In genomic region chr10:13717936-13718772, GRCh38 we compare ENCODE assay signal across 8 cellular contexts.
A peak's percentile ranks its signal among the peaks of the same experiment; 100 is the strongest.
DNase-seq lines count a peak whose midpoint lies in the region; ATAC-seq and TF ChIP-seq lines count a peak whose summit lies in the region.

No MANE protein-coding gene starts in this region.

- ATAC-seq in CD8-positive, alpha-beta T cell = peak; percentile 58
- peak; percentile 48 for ATAC-seq in HG02678 (IDR thresholded peaks at IDR 0.05; ENCODE audit: unreplicated experiment)
- peak; percentile 73 to 91 for ATAC-seq in activated naive CD4-positive, alpha-beta T cell treated with anti-CD3 and anti-CD28 coated beads, Interleukin-2, amount 50 U/mL, for 72 hours

- H3K9me3 ChIP-seq in CD8-positive, alpha-beta T cell (ENCODE audit: low read length) = no peaks in the 10 kb centered on the region
- H3K9me3 ChIP-seq in Peyer's patch = no peaks in the 10 kb centered on the region

- no peaks in the 10 kb centered on the region for H3K36me3 Mint-ChIP-seq in CD8-positive, alpha-beta T cell
- H3K36me3 Mint-ChIP-seq in activated naive CD4-positive, alpha-beta T cell treated with anti-CD3 and anti-CD28 coated beads, Interleukin-2, amount 50 U/mL, for 72 hours = no peaks in the 10 kb centered on the region
- peaks cover 10% of the 10 kb centered on the region for H3K36me3 Mint-ChIP-seq in glutamatergic neuron (ENCODE audit: unreplicated experiment)

- no peaks in the 10 kb centered on the region for H3K9me3 Mint-ChIP-seq in CD8-positive, alpha-beta T cell
- H3K9me3 Mint-ChIP-seq in activated naive CD4-positive, alpha-beta T cell treated with anti-CD3 and anti-CD28 coated beads, Interleukin-2, amount 50 U/mL, for 72 hours = no peaks in the 10 kb centered on the region
- peaks cover 2% of the 10 kb centered on the region for H3K9me3 Mint-ChIP-seq in glutamatergic neuron (ENCODE audit: unreplicated experiment)

- H3K27me3 ChIP-seq in CD8-positive, alpha-beta T cell (ENCODE audit: insufficient read depth, low read length) = no peaks in the 10 kb centered on the region
- H3K27me3 ChIP-seq in Peyer's patch = no peaks in the 10 kb centered on the region

- peak overlapping the region; percentile 77 for H3K4me3 Mint-ChIP-seq in CD8-positive, alpha-beta T cell
- H3K4me3 Mint-ChIP-seq in glutamatergic neuron (ENCODE audit: unreplicated experiment) = no peak overlapping the region

- H3K4me1 ChIP-seq in CD8-positive, alpha-beta T cell (ENCODE audit: insufficient read depth, low read length) = peaks cover 7% of the 10 kb centered on the region
- H3K4me1 ChIP-seq in Peyer's patch = peaks cover 0 to 12% (median 2%) of the 10 kb centered on the region in 4 donors

- H3K4me3 ChIP-seq in CD8-positive, alpha-beta T cell (ENCODE audit: low read depth, low read length) = peak overlapping the region; percentile 27
- H3K4me3 ChIP-seq in Peyer's patch = peak overlapping the region; percentile 8 to 51 (median 27)

- DNase-seq in CD8-positive, alpha-beta T cell = peak; percentile 3 to 59 (median 39)
- DNase-seq in Peyer's patch = peak; percentile 18 to 71 (median 62)
- peak; percentile 26 to 55 for DNase-seq in activated naive CD4-positive, alpha-beta T cell treated with anti-CD3 and anti-CD28 coated beads, Interleukin-2, amount 50 U/mL, for 72 hours (ENCODE audit: low spot score in 2 of 2)
- peak; percentile 30 for DNase-seq in glutamatergic neuron
- DNase-seq in posterior vena cava (ENCODE audit: low spot score) = peak; percentile 88
- no peak for DNase-seq in ecto neural progenitor cell (ENCODE audit: low spot score)
- DNase-seq in NCI-H2227 (lab: John Stamatoyannopoulos, UW; ENCODE audit: unreplicated experiment) = no peak

- CTCF ChIA-PET in CD8-positive, alpha-beta T cell (lab: Charles Lee) = interaction anchor here (0.7 to 0.8 kb wide), 3 partner anchors 8 to 65 kb away, joined by 3 to 4 read pairs (median 4); no protein-coding TSS in a partner anchor

- TF ChIP-seq CTCF in CD8-positive, alpha-beta T cell (IDR thresholded peaks at IDR 0.05) = no peak
- TF ChIP-seq CTCF in Peyer's patch (IDR thresholded peaks at IDR 0.05) (no peak), glutamatergic neuron (IDR thresholded peaks at IDR 0.05; ENCODE audit: partially characterized antibody, unreplicated experiment) (no peak)

- H3K27me3 Mint-ChIP-seq in CD8-positive, alpha-beta T cell (ENCODE audit: low read depth) = peaks cover 2% of the 10 kb centered on the region
- H3K27me3 Mint-ChIP-seq in glutamatergic neuron (ENCODE audit: unreplicated experiment) = peaks cover 5% of the 10 kb centered on the region

- TF ChIP-seq POLR2A in Peyer's patch (IDR thresholded peaks at IDR 0.05) = no peak

- POLR2A ChIA-PET in CD8-positive, alpha-beta T cell (lab: Charles Lee) = interaction anchor here (0.6 to 0.7 kb wide), 2 partner anchors 24 to 120 kb away, joined by 3 to 4 read pairs; no protein-coding TSS in a partner anchor

- H3K27ac Mint-ChIP-seq in CD8-positive, alpha-beta T cell = no peak overlapping the region
- no peak overlapping the region for H3K27ac Mint-ChIP-seq in activated naive CD4-positive, alpha-beta T cell treated with anti-CD3 and anti-CD28 coated beads, Interleukin-2, amount 50 U/mL, for 72 hours
- H3K27ac Mint-ChIP-seq in glutamatergic neuron (ENCODE audit: unreplicated experiment) = no peak overlapping the region

- peaks cover 12% of the 10 kb centered on the region for H3K4me1 Mint-ChIP-seq in CD8-positive, alpha-beta T cell (ENCODE audit: low read depth)
- peaks cover 17% of the 10 kb centered on the region for H3K4me1 Mint-ChIP-seq in glutamatergic neuron (ENCODE audit: low read depth, unreplicated experiment)

- H3K27ac ChIP-seq in CD8-positive, alpha-beta T cell (ENCODE audit: low read depth, low read length) = no peak overlapping the region
- peak overlapping the region in 3 of 4 donors; percentile 46 to 70 (median 60) for H3K27ac ChIP-seq in Peyer's patch

- H3K36me3 ChIP-seq in CD8-positive, alpha-beta T cell (ENCODE audit: insufficient read depth, low read length) = no peaks in the 10 kb centered on the region
- H3K36me3 ChIP-seq in Peyer's patch = no peaks in the 10 kb centered on the region

- intact Hi-C loops in CD8-positive, alpha-beta T cell (cut with DNase I, micrococcal nuclease) = no loop called here
- intact Hi-C loops in posterior vena cava (cut with DNase I) = no loop called here

Comparison
In these comparisons a context has a peak if more than half of its experiments do, and no peak if none do; other contexts are left out.
1. DNase-seq: peak in CD8-positive, alpha-beta T cell (7 of 7), Peyer's patch (3 of 3), activated naive CD4-positive, alpha-beta T cell treated with anti-CD3 and anti-CD28 coated beads, Interleukin-2, amount 50 U/mL, for 72 hours (2 of 2), glutamatergic neuron (single experiment) and posterior vena cava (single experiment); none in ecto neural progenitor cell (single experiment) and NCI-H2227 (single experiment).
2. Peak in every context shown above with its lines, with median percentiles within 50 percentile points of each other: ATAC-seq.